In genomic region chr11:47186937-47187681, GRCh38 we compare ENCODE assay signal across 8 cellular contexts. TPM values are rescaled to one million over a fixed set of nuclear protein-coding genes. Genes with fewer than 3 reads are reported as not detected.
A peak's percentile ranks its signal among the peaks of the same experiment; 100 is the strongest.
DNase-seq lines count a peak whose midpoint lies in the region; ATAC-seq lines count a peak whose summit lies in the region.

No MANE protein-coding gene starts in this region.

- ATAC-seq in GM19023 (IDR thresholded peaks at IDR 0.05; ENCODE audit: unreplicated experiment) (peak; percentile 8), HG03342 (IDR thresholded peaks at IDR 0.05; ENCODE audit: unreplicated experiment) (no peak), GM18517 (IDR thresholded peaks at IDR 0.05; ENCODE audit: unreplicated experiment) (no peak)

- DNase-seq in NCI-H524 treated with DMSO at 0.1 percent for 48 hours (lab: John Stamatoyannopoulos, UW) = peak; percentile 18
- peak; percentile 65 for DNase-seq in activated naive CD4-positive, alpha-beta T cell treated with anti-CD3 and anti-CD28 coated beads, Interleukin-2, amount 50 U/mL, for 16 hours
- DNase-seq in globus pallidus (ENCODE audit: low spot score) = peak; percentile 41
- peak in 29 of 56 donors; percentile 16 to 79 (median 36) for DNase-seq in nucleus accumbens (lab: John Stamatoyannopoulos, UW)
- DNase-seq in ureter (ENCODE audit: low spot score) = peak; percentile 54

RNA-seq across cellular contexts. Expression of gene PACSIN3, which starts 0.9 kb away (rescaled TPM):
- 29.0 TPM for total RNA-seq in ureter

RNA-seq across cellular contexts. Expression of gene ARFGAP2, which starts 10.4 kb away (rescaled TPM):
- total RNA-seq in ureter = 105 TPM

RNA-seq across cellular contexts. Expression of gene DDB2, which starts 27.7 kb away (rescaled TPM):
- total RNA-seq in ureter = 57.9 TPM
